ENCODE assay signal across 27 cellular contexts in genomic region chr17:21228111-21228510, GRCh38. TPM values are rescaled to one million over a fixed set of nuclear protein-coding genes. Genes with fewer than 3 reads are reported as not detected.
A peak's percentile ranks its signal among the peaks of the same experiment; 100 is the strongest.
DNase-seq lines count a peak whose midpoint lies in the region; ATAC-seq and FAIRE-seq lines count a peak whose summit lies in the region.
"Had no signal": no experiment of that assay in that cellular context is flagged by ENCODE, and none has a peak within 500 bp of the region (broad histone marks: within the 10 kb centered on the region; RNA-seq: fewer than 3 reads in every experiment).

No MANE protein-coding gene starts in this region.

- H2BK5ac ChIP-seq in trophoblast cell (ENCODE audit: low read depth, low read length, poor library complexity), result no peak overlapping the region

- no peak overlapping the region for H4K12ac ChIP-seq in trophoblast cell (ENCODE audit: low read depth, low read length)

- peak overlapping the region; percentile 8 for H3K4me3 ChIP-seq in trophoblast cell (ENCODE audit: low read depth, low read length)
- H3K4me3 ChIP-seq: GM23248, K562, sigmoid colon had no signal

- H2BK12ac ChIP-seq in trophoblast cell (ENCODE audit: low read length), result no peak overlapping the region

- no CpG with 5 or more reads among the region's 4 CpGs for WGBS in trophoblast cell (ENCODE audit: extremely low coverage, insufficient coverage, insufficient read length)

- H3K4me2 ChIP-seq in trophoblast cell (ENCODE audit: low read length), result no peak overlapping the region

- no peak overlapping the region for H3K4me3 Mint-ChIP-seq in activated T-cell treated with anti-CD3 and anti-CD28 coated beads, Interleukin-2, amount 50 U/mL, for 24 hours
- H3K4me3 Mint-ChIP-seq: brain, type B pancreatic cell had no signal

- no peak overlapping the region for H3K23ac ChIP-seq in trophoblast cell (ENCODE audit: low read length)

- H3K4me1 Mint-ChIP-seq in activated T-cell treated with anti-CD3 and anti-CD28 coated beads, Interleukin-2, amount 50 U/mL, for 24 hours (ENCODE audit: low read depth), result no peaks in the 10 kb centered on the region
- H3K4me1 Mint-ChIP-seq: brain had no signal

- H3K14ac ChIP-seq in trophoblast cell (ENCODE audit: low read length), result no peak overlapping the region

- no peaks in the 10 kb centered on the region for H3K79me2 ChIP-seq in trophoblast cell (ENCODE audit: control insufficient read depth, insufficient read depth, low read length, poor library complexity)

- no peak overlapping the region for H4K91ac ChIP-seq in trophoblast cell (ENCODE audit: low read depth, low read length)

- peak overlapping the region; percentile 44 for H3K27ac Mint-ChIP-seq in activated T-cell treated with anti-CD3 and anti-CD28 coated beads, Interleukin-2, amount 50 U/mL, for 24 hours
- H3K27ac Mint-ChIP-seq: brain, type B pancreatic cell had no signal

- H4K8ac ChIP-seq in trophoblast cell (ENCODE audit: low read depth, low read length), result no peak overlapping the region

- no peak overlapping the region for H2BK120ac ChIP-seq in trophoblast cell (ENCODE audit: insufficient read depth, low read length, poor library complexity)

- no peak overlapping the region for H3K9ac ChIP-seq in trophoblast cell (ENCODE audit: low read length)
- H3K9ac ChIP-seq: GM23248 had no signal

- FAIRE-seq in HTR-8/SVneo (lab: Jason Lieb, UNC), result peak; percentile 78
- FAIRE-seq: K562 had no signal

- no peak overlapping the region for H3K4ac ChIP-seq in trophoblast cell (ENCODE audit: low read depth, low read length)

- peaks cover 5% of the 10 kb centered on the region for H3K79me1 ChIP-seq in trophoblast cell (ENCODE audit: low read length)

- no peak overlapping the region for H2AFZ ChIP-seq in trophoblast cell (ENCODE audit: insufficient read depth, low read length, poor library complexity)
- H2AFZ ChIP-seq: GM23248 had no signal

- peaks cover 13% of the 10 kb centered on the region for H3K36me3 Mint-ChIP-seq in activated T-cell treated with anti-CD3 and anti-CD28 coated beads, Interleukin-2, amount 50 U/mL, for 24 hours (ENCODE audit: low read depth)
- H3K36me3 Mint-ChIP-seq: type B pancreatic cell had no signal

- H3K27ac ChIP-seq in trophoblast cell (ENCODE audit: low read depth, low read length), result no peak overlapping the region
- H3K27ac ChIP-seq: C4-2B, GM23248, neutrophil, sigmoid colon had no signal

- H3K9me3 ChIP-seq in trophoblast cell (ENCODE audit: insufficient read depth, low read depth, low read length), result peaks cover 3% of the 10 kb centered on the region
- H3K9me3 ChIP-seq: neutrophil had no signal

- no peaks in the 10 kb centered on the region for H3K27me3 Mint-ChIP-seq in activated T-cell treated with anti-CD3 and anti-CD28 coated beads, Interleukin-2, amount 50 U/mL, for 24 hours
- H3K27me3 Mint-ChIP-seq: brain, type B pancreatic cell had no signal

- no peak for DNase-seq in activated T-cell treated with anti-CD3 and anti-CD28 coated beads, Interleukin-2, amount 50 U/mL, for 24 hours
- DNase-seq in activated T-cell treated with anti-CD3 and anti-CD28 coated beads, Interleukin-2, amount 50 U/mL, for 1 hour, result no peak
- DNase-seq in HTR-8/SVneo (ENCODE audit: insufficient read length, low spot score) (no peak), kidney tubule cell (ENCODE audit: low spot score) (peak; percentile 13), trophoblast cell (peak; percentile 82), HPDE6-E6E7 (ENCODE audit: extremely low spot score) (no peak)
- DNase-seq: 8988T; activated CD4-positive, alpha-beta T cell treated with anti-CD3 and anti-CD28 coated beads, Interleukin-2, amount 50 U/mL, for 4 hours; activated naive CD4-positive, alpha-beta T cell; Calu3; DMS79 treated with DMSO at 0.1 percent for 48 hours; GF-D8; GM23248; hippocampal formation; mesenchymal stem cell; NCI-H1092 treated with DMSO at 0.1 percent for 48 hours; NCI-H187; sigmoid colon; stimulated activated CD4-positive, alpha-beta T cell treated with anti-CD3 and anti-CD28 coated beads, Interleukin-4, amount 100 ng/mL, for 24 hours; T-helper 1 cell had no signal

- no peak overlapping the region for H2AK5ac ChIP-seq in trophoblast cell (ENCODE audit: low read length)

- ATAC-seq in HG03108 (IDR thresholded peaks at IDR 0.05; ENCODE audit: unreplicated experiment) (no peak), HG03135 (IDR thresholded peaks at IDR 0.05; ENCODE audit: unreplicated experiment) (no peak)
- ATAC-seq: K562 had no signal

- no peaks in the 10 kb centered on the region for H3K36me3 ChIP-seq in trophoblast cell (ENCODE audit: control insufficient read depth in 1 of 2, insufficient read depth in 2 of 2, low read length in 2 of 2)
- H3K36me3 ChIP-seq: neutrophil, sigmoid colon had no signal

- no peaks in the 10 kb centered on the region for H3K27me3 ChIP-seq in trophoblast cell (ENCODE audit: insufficient read depth, low read length)
- H3K27me3 ChIP-seq: neutrophil, sigmoid colon had no signal

- H3K4me1 ChIP-seq in trophoblast cell (ENCODE audit: control insufficient read depth in 1 of 2, insufficient read depth in 2 of 2, low read length in 2 of 2), result peaks cover 8 to 12% of the 10 kb centered on the region in 2 experiments
- H3K4me1 ChIP-seq: sigmoid colon had no signal

- no peak overlapping the region for H3K18ac ChIP-seq in trophoblast cell (ENCODE audit: low read length)

- H3K9me3 Mint-ChIP-seq in activated T-cell treated with anti-CD3 and anti-CD28 coated beads, Interleukin-2, amount 50 U/mL, for 24 hours, result no peaks in the 10 kb centered on the region
- H3K9me3 Mint-ChIP-seq: type B pancreatic cell had no signal

RNA-seq across cellular contexts. Expression of gene TMEM11, which starts 14.2 kb away (rescaled TPM):
- polyA plus RNA-seq in trophoblast cell (2013), result 41.4 and 42.5 TPM in 2 replicates

RNA-seq across cellular contexts. Expression of gene NATD1, which starts 25.1 kb away (rescaled TPM):
- polyA plus RNA-seq in trophoblast cell (2013), result 30.2 and 32.0 TPM in 2 replicates

RNA-seq across cellular contexts. Expression of gene MAP2K3, which starts 56.4 kb away (rescaled TPM):
- 23.0 and 23.8 TPM in 2 replicates for polyA plus RNA-seq in trophoblast cell (2013)

Comparison
In these comparisons a context has a peak if more than half of its experiments do, and no peak if none do; other contexts are left out.
1. DNase-seq: peak in kidney tubule cell (single experiment) and trophoblast cell (2 of 2); none in activated T-cell treated with anti-CD3 and anti-CD28 coated beads, Interleukin-2, amount 50 U/mL, for 24 hours (single experiment), activated T-cell treated with anti-CD3 and anti-CD28 coated beads, Interleukin-2, amount 50 U/mL, for 1 hour (single experiment), HTR-8/SVneo (single experiment) and HPDE6-E6E7 (single experiment).